ENCODE assay signal across 24 cellular contexts in the genomic region with DNA sequence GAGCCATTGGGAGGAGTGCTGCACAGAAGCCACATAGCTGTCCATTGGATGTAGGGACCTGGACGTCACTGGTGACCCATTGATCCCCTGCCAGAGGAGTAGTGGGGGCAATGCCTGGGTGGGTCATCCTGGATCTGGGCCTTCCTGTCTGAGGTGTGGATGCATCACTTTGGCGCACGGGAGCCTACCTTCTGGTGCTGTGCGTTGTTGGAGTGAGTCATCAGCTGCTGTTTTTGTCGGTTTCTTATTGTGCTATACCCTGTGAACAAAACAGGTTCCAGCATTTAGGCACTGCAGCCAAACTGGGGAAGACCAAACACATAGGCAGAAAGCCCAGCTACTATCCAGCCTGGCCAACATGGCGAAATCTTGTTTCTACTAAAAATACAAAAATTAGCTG.
"Had no signal": no experiment of that assay in that cellular context is flagged by ENCODE, and none has a peak within 500 bp of the region (broad histone marks: within the 10 kb centered on the region; RNA-seq: fewer than 3 reads in every experiment).

No MANE protein-coding gene starts in this region.

- DNase-seq: activated CD4-positive, alpha-beta memory T cell treated with anti-CD3 and anti-CD28 coated beads for 36 hours; activated CD4-positive, alpha-beta T cell treated with anti-CD3 and anti-CD28 coated beads for 48 hours; activated gamma-delta T cell treated with Interleukin-2 at 50 U/mL for 16 hours; activated T-cell treated with anti-CD3 and anti-CD28 coated beads, Interleukin-2, amount 50 U/mL, for 1 hour; aorta; colonic mucosa; endodermal cell; foreskin melanocyte; left ventricle myocardium inferior; mammary epithelial cell; midbrain; retina; spleen; stimulated activated CD4-positive, alpha-beta T cell treated with anti-CD3 and anti-CD28 coated beads, Interleukin-4, amount 100 ng/mL, for 1 hour; stimulated activated naive CD4-positive, alpha-beta T cell treated with Interleukin-2 at 50 U/mL for 16 hours; SW 1271; T-helper 17 cell; upper lobe of left lung had no signal

- H3K4me3 ChIP-seq: colonic mucosa, left ventricle myocardium inferior, SK-N-MC, spleen, thoracic aorta, upper lobe of left lung had no signal

- H3K27me3 Mint-ChIP-seq: activated CD4-positive, alpha-beta memory T cell treated with anti-CD3 and anti-CD28 coated beads for 36 hours; activated naive CD4-positive, alpha-beta T cell treated with anti-CD3 and anti-CD28 coated beads, Interleukin-2, amount 50 U/mL, for 24 hours; central memory CD8-positive, alpha-beta T cell; progenitor cell of endocrine pancreas; T-helper 17 cell had no signal

- H3K9me3 Mint-ChIP-seq: activated CD4-positive, alpha-beta memory T cell treated with anti-CD3 and anti-CD28 coated beads for 36 hours; activated naive CD4-positive, alpha-beta T cell treated with anti-CD3 and anti-CD28 coated beads, Interleukin-2, amount 50 U/mL, for 24 hours; central memory CD8-positive, alpha-beta T cell; endodermal cell had no signal

- H3K9me3 ChIP-seq: colonic mucosa, left ventricle myocardium inferior, spleen, thoracic aorta, upper lobe of left lung had no signal

- H3K4me3 Mint-ChIP-seq: activated CD4-positive, alpha-beta memory T cell treated with anti-CD3 and anti-CD28 coated beads for 36 hours; activated naive CD4-positive, alpha-beta T cell treated with anti-CD3 and anti-CD28 coated beads, Interleukin-2, amount 50 U/mL, for 24 hours; central memory CD8-positive, alpha-beta T cell; endodermal cell; T-helper 17 cell had no signal

- H3K36me3 Mint-ChIP-seq: activated naive CD4-positive, alpha-beta T cell treated with anti-CD3 and anti-CD28 coated beads, Interleukin-2, amount 50 U/mL, for 24 hours had no signal

- H3K27ac ChIP-seq: colonic mucosa, epithelial cell of prostate, left ventricle myocardium inferior, SK-N-MC, thoracic aorta, upper lobe of left lung had no signal

- ATAC-seq: T-helper 17 cell had no signal

- H3K27ac Mint-ChIP-seq: progenitor cell of endocrine pancreas, T-helper 17 cell had no signal
